12 cellular contexts compared by ENCODE assay signal in genomic region chr5:136011427-136012001, GRCh38. TPM values are rescaled to one million over a fixed set of nuclear protein-coding genes. Genes with fewer than 3 reads are reported as not detected.
DNase-seq lines count a peak whose midpoint lies in the region; TF ChIP-seq lines count a peak whose summit lies in the region.
"Had no signal": no experiment of that assay in that cellular context is flagged by ENCODE, and none has a peak within 500 bp of the region (broad histone marks: within the 10 kb centered on the region; RNA-seq: fewer than 3 reads in every experiment).

No MANE protein-coding gene starts in this region.

- DNase-seq in NCI-H2196 (lab: John Stamatoyannopoulos, UW; ENCODE audit: unreplicated experiment) = peak; percentile 42
- DNase-seq in NCI-H2196 treated with DMSO at 0.1 percent for 48 hours (lab: John Stamatoyannopoulos, UW; ENCODE audit: unreplicated experiment) = no peak
- no peak for DNase-seq in SK-N-SH
- peak; percentile 54 for DNase-seq in islet precursor cell
- DNase-seq in type B pancreatic cell (ENCODE audit: extremely low spot score, unreplicated experiment) = no peak
- DNase-seq in NCI-H2081 (lab: John Stamatoyannopoulos, UW) = no peak
- no peak for DNase-seq in NCI-H2029 (lab: John Stamatoyannopoulos, UW)
- no peak for DNase-seq in NCI-H1436 (lab: John Stamatoyannopoulos, UW)
- DNase-seq: activated CD4-positive, alpha-beta T cell treated with anti-CD3 and anti-CD28 coated beads, Interleukin-2, amount 50 U/mL, for 1 hour; amniotic stem cell; stimulated activated CD8-positive, alpha-beta memory T cell treated with anti-CD3 and anti-CD28 coated beads, Interleukin-4, amount 100 ng/mL, for 48 hours had no signal

- peaks cover 12% of the 10 kb centered on the region; the same call in 1 of the 2 replicates for H3K79me2 ChIP-seq in SK-N-SH (ENCODE audit: insufficient read depth)

- peaks cover 6% of the 10 kb centered on the region for H3K9me3 Mint-ChIP-seq in type B pancreatic cell

- peak overlapping the region; percentile 25 for H3K27ac Mint-ChIP-seq in type B pancreatic cell
- H3K27ac Mint-ChIP-seq: progenitor cell of endocrine pancreas had no signal

- POLR2A ChIA-PET in SK-N-SH (lab: Yijun Ruan, JAX) = no interaction called here

- H4K20me1 ChIP-seq in SK-N-SH (ENCODE audit: insufficient read depth) = no peaks in the 10 kb centered on the region

- peak overlapping the region; percentile 34; the same call in 1 of the 2 replicates for H3K4me2 ChIP-seq in SK-N-SH

- no peaks in the 10 kb centered on the region for H3K36me3 Mint-ChIP-seq in type B pancreatic cell

- no peak for TF ChIP-seq CTCF in SK-N-SH (IDR thresholded peaks at IDR 0.05)
- no peak for TF ChIP-seq CTCF in type B pancreatic cell (conservative IDR thresholded peaks at IDR 0.05)

- CTCF ChIA-PET in SK-N-SH (lab: Yijun Ruan, JAX) = interaction anchor here (0.8 to 1.8 kb wide), 4 partner anchors 31 to 201 kb away, joined by 3 to 6 read pairs (median 4); no protein-coding TSS in a partner anchor

- TF ChIP-seq RAD21 in SK-N-SH (IDR thresholded peaks at IDR 0.05; ENCODE audit: low read length) = no peak

- H3K4me3 Mint-ChIP-seq in type B pancreatic cell = no peak overlapping the region

- peaks cover 34% of the 10 kb centered on the region for H3K27me3 Mint-ChIP-seq in type B pancreatic cell

- peak; percentile 72 to 88 for TF ChIP-seq EP300 in SK-N-SH (IDR thresholded peaks at IDR 0.05; ENCODE audit: borderline replicate concordance in 1 of 2, low read depth in 1 of 2, low read length in 1 of 2)

- no peak overlapping the region for H2AFZ ChIP-seq in SK-N-SH (ENCODE audit: low read depth)

- H3K9me3 ChIP-seq in SK-N-SH = no peaks in the 10 kb centered on the region

- H3K4me1 Mint-ChIP-seq in type B pancreatic cell (ENCODE audit: unreplicated experiment) = peaks cover 52% of the 10 kb centered on the region

- H3F3A ChIP-seq in SK-N-SH (replicated peaks; ENCODE audit: insufficient read depth) = peaks cover 78% of the 10 kb centered on the region

- no peaks in the 10 kb centered on the region for H3K36me3 ChIP-seq in SK-N-SH (replicated peaks in 1 of 2; ENCODE audit: control insufficient read depth in 1 of 2, insufficient read depth in 2 of 2, low read length in 1 of 2)

- 1% methylated on average over 4 of the region's 4 CpGs for WGBS in SK-N-SH (ENCODE audit: low lambda C conversion rate)

- peak overlapping the region; percentile 60; the same call in 1 of the 2 replicates for H3K9ac ChIP-seq in SK-N-SH

- H3K4me1 ChIP-seq in SK-N-SH (ENCODE audit: control insufficient read depth in 1 of 2, insufficient read depth in 2 of 2, low read depth in 1 of 2, low read length in 1 of 2) = peaks cover 10 to 68% of the 10 kb centered on the region in 2 experiments

- no peaks in the 10 kb centered on the region for H3K9me2 ChIP-seq in SK-N-SH

- peak overlapping the region; percentile 91 to 100; a peak in 3 of 4 replicates for H3K27ac ChIP-seq in SK-N-SH (ENCODE audit: low read depth in 2 of 2, low read length in 1 of 2)

- H3K27me3 ChIP-seq in SK-N-SH (ENCODE audit: insufficient read depth) = no peaks in the 10 kb centered on the region

- no peak overlapping the region for H3K4me3 ChIP-seq in SK-N-SH (ENCODE audit: low read depth in 2 of 2, low read length in 1 of 2)

TF ChIP-seq in SK-N-SH, 30 proteins besides CTCF, POLR2A, EP300 and RAD21 (continues in another document):
- TF ChIP-seq IRF3 (IDR thresholded peaks at IDR 0.05; ENCODE audit: low read depth, low read length) (no peak), RFX5 (IDR thresholded peaks at IDR 0.05; ENCODE audit: low read length) (no peak), RXRA (IDR thresholded peaks at IDR 0.05; ENCODE audit: borderline replicate concordance, low read depth) (peak; percentile 73; the same call in 1 of the 2 replicates), NFIC (IDR thresholded peaks at IDR 0.05; ENCODE audit: borderline replicate concordance) (peak; percentile 95), YY1 (IDR thresholded peaks at IDR 0.05; ENCODE audit: low read depth) (peak; percentile 82; the same call in 1 of the 2 replicates), ELF1 (IDR thresholded peaks at IDR 0.05) (no peak), MXI1 (IDR thresholded peaks at IDR 0.05; ENCODE audit: low read depth, low read length) (no peak), MEF2A (IDR thresholded peaks at IDR 0.05; ENCODE audit: borderline replicate concordance, low read depth) (0 out of 2 replicates have a peak, but pooled peaks have one; percentile 37), SIN3A (IDR thresholded peaks at IDR 0.05; ENCODE audit: borderline replicate concordance, low read depth, low read length) (no peak), ZBTB33 (IDR thresholded peaks at IDR 0.05; ENCODE audit: borderline replicate concordance, low read depth) (0 out of 2 replicates have a peak, but pooled peaks have one; percentile 18), TCF12 (IDR thresholded peaks at IDR 0.05) (peak; percentile 97), FOXM1 (IDR thresholded peaks at IDR 0.05; ENCODE audit: low read depth) (peak; percentile 87), CHD2 (IDR thresholded peaks at IDR 0.05; ENCODE audit: low read length, partially characterized antibody) (no peak), JUND (IDR thresholded peaks at IDR 0.05) (peak; percentile 92), SMC3 (IDR thresholded peaks at IDR 0.05; ENCODE audit: low read depth, low read length) (no peak), EZH2phosphoT487 (IDR thresholded peaks at IDR 0.05; ENCODE audit: borderline replicate concordance, low read depth) (no peak), POLR2AphosphoS5 (IDR thresholded peaks at IDR 0.05; ENCODE audit: low read depth, low read length) (peak; percentile 83), NRF1 (IDR thresholded peaks at IDR 0.05; ENCODE audit: low read depth, low read length) (no peak), USF1 (IDR thresholded peaks at IDR 0.05; ENCODE audit: borderline replicate concordance, low read depth) (no peak), FOXJ3 (CRISPR knock-in tag; IDR thresholded peaks at IDR 0.05) (no peak)

RNA-seq across cellular contexts. Expression of gene TGFBI, which starts 17.3 kb away (rescaled TPM):
- 2,247 and 2,678 TPM in 2 replicates for polyA plus RNA-seq in SK-N-SH (2012; rRNA removed)
- polyA plus RNA-seq in SK-N-SH (2012; cell fraction: cytosol; rRNA removed) = 1,829 and 2,247 TPM in 2 replicates
- polyA plus RNA-seq in SK-N-SH (2012; cell fraction: nucleus; rRNA removed) = 2,574 and 3,187 TPM in 2 replicates
- 71.4 and 302 TPM in 2 replicates for total RNA-seq in type B pancreatic cell (ENCODE audit: low replicate concordance)

RNA-seq across cellular contexts. Expression of gene LECT2, which starts 56.7 kb away (rescaled TPM):
- 0.18 and 0.60 TPM in 2 replicates for polyA plus RNA-seq in SK-N-SH (2012; rRNA removed)
- polyA plus RNA-seq in SK-N-SH (2012; cell fraction: cytosol; rRNA removed) = 0.31 and 0.46 TPM in 2 replicates
- polyA plus RNA-seq in SK-N-SH (2012; cell fraction: nucleus; rRNA removed) = 0.35 and 0.49 TPM in 2 replicates
- not detected in 2 replicates for total RNA-seq in type B pancreatic cell (ENCODE audit: low replicate concordance)
- total RNA-seq: progenitor cell of endocrine pancreas had no signal

Comparison
In these comparisons a context has a peak if more than half of its experiments do, and no peak if none do; other contexts are left out.
1. DNase-seq: peak in NCI-H2196 (single experiment) and islet precursor cell (single experiment); none in NCI-H2196 treated with DMSO at 0.1 percent for 48 hours (single experiment), SK-N-SH (single experiment), type B pancreatic cell (single experiment), NCI-H2081 (0 of 2), NCI-H2029 (single experiment) and NCI-H1436 (single experiment).